ENCODE assay signal across 11 cellular contexts in the genomic region with DNA sequence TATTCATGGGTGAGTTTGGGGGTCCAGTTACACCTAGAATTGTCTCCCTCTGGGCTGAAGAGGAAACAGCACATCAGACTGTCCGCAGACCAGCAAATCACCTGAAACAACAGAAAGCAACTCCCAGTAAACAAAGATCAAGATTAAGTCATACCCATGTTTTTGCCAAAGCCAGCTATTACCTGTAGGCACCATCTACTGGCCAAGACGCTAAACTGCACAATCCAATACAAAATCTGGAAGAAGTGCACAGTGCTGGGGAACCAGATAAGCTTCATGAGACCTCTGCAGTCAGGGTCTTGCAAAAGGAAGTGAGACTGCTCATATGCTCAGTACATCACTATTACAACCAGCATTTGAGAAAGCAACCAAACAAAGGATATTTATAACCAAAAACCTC.
DNase-seq lines count a peak whose midpoint lies in the region; ATAC-seq and TF ChIP-seq lines count a peak whose summit lies in the region.
"Had no signal": no experiment of that assay in that cellular context is flagged by ENCODE, and none has a peak within 500 bp of the region (broad histone marks: within the 10 kb centered on the region; RNA-seq: fewer than 3 reads in every experiment).

No MANE protein-coding gene starts in this region.

- H3K27ac ChIP-seq in OCI-LY1 (ENCODE audit: low read depth, low read length, poor library complexity, severe bottlenecking) (no peak overlapping the region), aorta (ENCODE audit: low read depth in 1 of 2, low read length in 2 of 2) (no peak overlapping the region)
- H3K27ac ChIP-seq: neutrophil had no signal

- peaks cover 19% of the 10 kb centered on the region for H3K9me3 Mint-ChIP-seq in activated T-helper 2 cell treated with anti-CD3 and anti-CD28 coated beads, Interferon-gamma antibody, Interleukin-2, Interleukin-4, amounts not matched to agents 10 μg/mL and 5 μg/mL and 100 μg/mL, durations not matched to agents 14 hours and 24 hours and 36 hours

- H4K20me1 ChIP-seq in OCI-LY1 (ENCODE audit: insufficient read depth, low read length): no peaks in the 10 kb centered on the region

- peak; percentile 63 for TF ChIP-seq CTCF in GM06990 (IDR thresholded peaks at IDR 0.05; ENCODE audit: insufficient read depth, low read length, poor library complexity, severe bottlenecking)
- peak; percentile 35; the same call in 1 of the 2 replicates for TF ChIP-seq CTCF in OCI-LY1 (IDR thresholded peaks at IDR 0.05; ENCODE audit: low read length)

- no peak overlapping the region for H3K9ac ChIP-seq in OCI-LY1 (ENCODE audit: low read length)

- peak; percentile 57 for ATAC-seq in GM21381 (IDR thresholded peaks at IDR 0.05; ENCODE audit: unreplicated experiment)
- ATAC-seq in stimulated activated naive CD8-positive, alpha-beta T cell treated with anti-CD3 and anti-CD28 coated beads, Interleukin-15, Interleukin-2, amounts not matched to agents 100 U/mL and 50 U/mL, for 24 hours: no peak
- ATAC-seq in aorta (ENCODE audit: low FRiP score): no peak

- no peaks in the 10 kb centered on the region for H3K4me1 Mint-ChIP-seq in activated T-helper 2 cell treated with anti-CD3 and anti-CD28 coated beads, Interferon-gamma antibody, Interleukin-2, Interleukin-4, amounts not matched to agents 10 μg/mL and 5 μg/mL and 100 μg/mL, durations not matched to agents 14 hours and 24 hours and 36 hours (ENCODE audit: low read depth)

- H3K27ac Mint-ChIP-seq in activated T-helper 2 cell treated with anti-CD3 and anti-CD28 coated beads, Interferon-gamma antibody, Interleukin-2, Interleukin-4, amounts not matched to agents 10 μg/mL and 5 μg/mL and 100 μg/mL, durations not matched to agents 14 hours and 24 hours and 36 hours: no peak overlapping the region

- H2AFZ ChIP-seq in OCI-LY1 (ENCODE audit: low read length): no peak overlapping the region

- H3F3A ChIP-seq in OCI-LY1 (ENCODE audit: insufficient read depth, low read length): no peaks in the 10 kb centered on the region

- no peak overlapping the region for H3K4me3 ChIP-seq in GM06990 (replicated peaks; ENCODE audit: low read depth, low read length)
- H3K4me3 ChIP-seq in OCI-LY1 (ENCODE audit: low read depth, low read length, poor library complexity, severe bottlenecking): no peak overlapping the region
- no peak overlapping the region for H3K4me3 ChIP-seq in aorta (ENCODE audit: low read length in 2 of 2)

- WGBS in aorta, 2 donors: 35 to 53% methylated on average over 2 of the region's 2 CpGs

- H3K36me3 ChIP-seq in GM06990 (ENCODE audit: control insufficient read depth, insufficient read depth, low read length): no peaks in the 10 kb centered on the region
- H3K36me3 ChIP-seq in OCI-LY1 (ENCODE audit: insufficient read depth, low read length): no peaks in the 10 kb centered on the region
- no peaks in the 10 kb centered on the region for H3K36me3 ChIP-seq in aorta (ENCODE audit: control insufficient read depth in 1 of 2, insufficient read depth in 2 of 2, low read length in 1 of 2)
- H3K36me3 ChIP-seq: neutrophil had no signal

- no peaks in the 10 kb centered on the region for H3K27me3 Mint-ChIP-seq in activated T-helper 2 cell treated with anti-CD3 and anti-CD28 coated beads, Interferon-gamma antibody, Interleukin-2, Interleukin-4, amounts not matched to agents 10 μg/mL and 5 μg/mL and 100 μg/mL, durations not matched to agents 14 hours and 24 hours and 36 hours (ENCODE audit: low read depth)

- H3K4me1 ChIP-seq in OCI-LY1 (ENCODE audit: insufficient read depth, low read length, severe bottlenecking) (no peaks in the 10 kb centered on the region), aorta (ENCODE audit: control insufficient read depth in 1 of 2, insufficient read depth in 2 of 2, low read length in 2 of 2) (no peaks in the 10 kb centered on the region)

- no peak overlapping the region for H3K4me3 Mint-ChIP-seq in activated T-helper 2 cell treated with anti-CD3 and anti-CD28 coated beads, Interferon-gamma antibody, Interleukin-2, Interleukin-4, amounts not matched to agents 10 μg/mL and 5 μg/mL and 100 μg/mL, durations not matched to agents 14 hours and 24 hours and 36 hours (ENCODE audit: low read depth)

- no peak overlapping the region for H3K4me2 ChIP-seq in OCI-LY1 (ENCODE audit: low read length)

- DNase-seq in GM06990 (ENCODE audit: extremely low read depth, insufficient read length): no peak
- peak; percentile 4 for DNase-seq in iris pigment epithelial cell (ENCODE audit: low read depth)
- no peak for DNase-seq in activated T-helper 2 cell treated with anti-CD3 and anti-CD28 coated beads, Interferon-gamma antibody, Interleukin-2, Interleukin-4, amounts not matched to agents 10 μg/mL and 5 μg/mL and 100 μg/mL, durations not matched to agents 14 hours and 24 hours and 36 hours (ENCODE audit: low spot score)
- DNase-seq in posterior cingulate gyrus: no peak
- no peak for DNase-seq in stimulated activated naive CD8-positive, alpha-beta T cell treated with anti-CD3 and anti-CD28 coated beads, Interleukin-15, Interleukin-2, amounts not matched to agents 100 U/mL and 50 U/mL, for 24 hours
- DNase-seq in aorta: no peak
- DNase-seq: DMS153, hippocampal formation had no signal

- H3K79me2 ChIP-seq in OCI-LY1 (ENCODE audit: insufficient read depth, low read length): no peaks in the 10 kb centered on the region

- H3K9me3 ChIP-seq in OCI-LY1 (ENCODE audit: low read length) (no peaks in the 10 kb centered on the region), aorta (ENCODE audit: control insufficient read depth, low read length) (no peaks in the 10 kb centered on the region)
- H3K9me3 ChIP-seq: neutrophil had no signal

- H3K36me3 Mint-ChIP-seq in activated T-helper 2 cell treated with anti-CD3 and anti-CD28 coated beads, Interferon-gamma antibody, Interleukin-2, Interleukin-4, amounts not matched to agents 10 μg/mL and 5 μg/mL and 100 μg/mL, durations not matched to agents 14 hours and 24 hours and 36 hours (ENCODE audit: low read depth): no peaks in the 10 kb centered on the region

- H3K9me2 ChIP-seq in OCI-LY1 (ENCODE audit: low read depth, low read length): no peaks in the 10 kb centered on the region

- intact Hi-C loops in activated T-helper 2 cell treated with anti-CD3 and anti-CD28 coated beads, Interferon-gamma antibody, Interleukin-2, Interleukin-4, amounts not matched to agents 10 μg/mL and 5 μg/mL and 100 μg/mL, durations not matched to agents 14 hours and 24 hours and 36 hours (cut with micrococcal nuclease): no loop called here
- intact Hi-C loops in posterior cingulate gyrus (cut with DNase I) (no loop called here), aorta (cut with DNase I) (no loop called here)

- H3K27me3 ChIP-seq in GM06990 (replicated peaks; ENCODE audit: control insufficient read depth, insufficient read depth, low read length) (no peaks in the 10 kb centered on the region), OCI-LY1 (ENCODE audit: insufficient read depth, low read length) (no peaks in the 10 kb centered on the region), aorta (ENCODE audit: control insufficient read depth in 1 of 2, insufficient read depth in 2 of 2, low read length in 1 of 2) (no peaks in the 10 kb centered on the region)
- H3K27me3 ChIP-seq: neutrophil had no signal
